In genomic region chr9:2017209-2017458, GRCh38 we compare ENCODE assay signal across 8 cellular contexts. TPM values are rescaled to one million over a fixed set of nuclear protein-coding genes. Genes with fewer than 3 reads are reported as not detected.
A peak's percentile ranks its signal among the peaks of the same experiment; 100 is the strongest.
DNase-seq lines count a peak whose midpoint lies in the region; ATAC-seq and FAIRE-seq lines count a peak whose summit lies in the region.

No MANE protein-coding gene starts in this region.

- H3K9me3 Mint-ChIP-seq in activated T-cell treated with anti-CD3 and anti-CD28 coated beads, Interleukin-2, amount 50 U/mL, for 72 hours: no peaks in the 10 kb centered on the region

- H3K36me3 ChIP-seq in HAP-1 (replicated peaks) (no peaks in the 10 kb centered on the region), small intestine (ENCODE audit: control insufficient read depth in 2 of 2, insufficient read depth in 2 of 2, low read length in 2 of 2) (no peaks in the 10 kb centered on the region)

- H3K27me3 ChIP-seq in HAP-1 (ENCODE audit: low read depth) (peaks cover 23% of the 10 kb centered on the region), small intestine (ENCODE audit: control insufficient read depth in 2 of 2, insufficient read depth in 2 of 2, low read length in 2 of 2) (no peaks in the 10 kb centered on the region)

- in situ Hi-C loops in HAP-1 (cut with MboI; ENCODE audit: low sequenced_read_pairs): no loop called here

- peaks cover 61% of the 10 kb centered on the region for H3K4me1 Mint-ChIP-seq in activated T-cell treated with anti-CD3 and anti-CD28 coated beads, Interleukin-2, amount 50 U/mL, for 72 hours (ENCODE audit: low read depth)

- H3K4me3 Mint-ChIP-seq in activated T-cell treated with anti-CD3 and anti-CD28 coated beads, Interleukin-2, amount 50 U/mL, for 72 hours: peak overlapping the region; percentile 99 to 100

- peaks cover 4 to 10% of the 10 kb centered on the region in 2 donors for H3K36me3 Mint-ChIP-seq in activated T-cell treated with anti-CD3 and anti-CD28 coated beads, Interleukin-2, amount 50 U/mL, for 72 hours (ENCODE audit: insufficient read depth in 2 of 2)

- DNase-seq in HAP-1 (ENCODE audit: low spot score in 2 of 2): no peak
- DNase-seq in activated T-cell treated with anti-CD3 and anti-CD28 coated beads, Interleukin-2, amount 50 U/mL, for 72 hours: no peak
- DNase-seq in left ventricle myocardium superior: no peak
- no peak for DNase-seq in small intestine
- no peak for DNase-seq in activated gamma-delta T cell (lab: John Stamatoyannopoulos, UW)
- DNase-seq in NCI-H1694 treated with DMSO at 0.1 percent for 48 hours (lab: John Stamatoyannopoulos, UW): no peak

- WGBS in small intestine, 3 donors: 0 to 1% (median 0%) methylated on average over 21 of the region's 21 CpGs

- no peaks in the 10 kb centered on the region for H3K27me3 Mint-ChIP-seq in activated T-cell treated with anti-CD3 and anti-CD28 coated beads, Interleukin-2, amount 50 U/mL, for 72 hours (ENCODE audit: low read depth)

- no peak for ATAC-seq in activated T-cell treated with anti-CD3 and anti-CD28 coated beads, Interleukin-2, amount 50 U/mL, for 72 hours (replicated peaks in 1 of 2)
- ATAC-seq in left ventricle myocardium superior: peak; percentile 11
- no peak for ATAC-seq in HG03095 (IDR thresholded peaks at IDR 0.05; ENCODE audit: unreplicated experiment)
- no peak for ATAC-seq in GM18858 (IDR thresholded peaks at IDR 0.05; ENCODE audit: unreplicated experiment)

- H3K9me3 ChIP-seq in HAP-1 (no peaks in the 10 kb centered on the region), small intestine (ENCODE audit: control insufficient read depth, low read depth) (no peaks in the 10 kb centered on the region)

- no peak for FAIRE-seq in small intestine (lab: Jason Lieb, UNC)

- peak overlapping the region; percentile 88 to 90 for H3K27ac ChIP-seq in small intestine (ENCODE audit: low read depth in 1 of 2, low read length in 1 of 2)

- H3K27ac Mint-ChIP-seq in activated T-cell treated with anti-CD3 and anti-CD28 coated beads, Interleukin-2, amount 50 U/mL, for 72 hours: peak overlapping the region; percentile 89

- H3K4me3 ChIP-seq in HAP-1 (peak overlapping the region; percentile 84), small intestine (ENCODE audit: low read depth in 1 of 2, low read length in 2 of 2) (peak overlapping the region; percentile 77 to 89)

- intact Hi-C loops in left ventricle myocardium superior (cut with micrococcal nuclease): no loop called here

- H3K4me1 ChIP-seq in HAP-1 (peaks cover 12% of the 10 kb centered on the region), small intestine (ENCODE audit: control insufficient read depth in 2 of 2, insufficient read depth in 1 of 2, low read depth in 1 of 2, low read length in 1 of 2) (peaks cover 2 to 6% of the 10 kb centered on the region in 2 donors)

RNA-seq across cellular contexts. Expression of gene SMARCA2, which starts 2.0 kb away (rescaled TPM):
- total RNA-seq in activated T-cell treated with anti-CD3 and anti-CD28 coated beads, Interleukin-2, amount 50 U/mL, for 72 hours: 100 to 1,000 TPM; 117 to 120 TPM
- total RNA-seq in left ventricle myocardium superior: 111 TPM
- 10 to 100 TPM; 28.2 to 36.3 (median 28.6) TPM for polyA plus RNA-seq in small intestine
